In the genomic region with DNA sequence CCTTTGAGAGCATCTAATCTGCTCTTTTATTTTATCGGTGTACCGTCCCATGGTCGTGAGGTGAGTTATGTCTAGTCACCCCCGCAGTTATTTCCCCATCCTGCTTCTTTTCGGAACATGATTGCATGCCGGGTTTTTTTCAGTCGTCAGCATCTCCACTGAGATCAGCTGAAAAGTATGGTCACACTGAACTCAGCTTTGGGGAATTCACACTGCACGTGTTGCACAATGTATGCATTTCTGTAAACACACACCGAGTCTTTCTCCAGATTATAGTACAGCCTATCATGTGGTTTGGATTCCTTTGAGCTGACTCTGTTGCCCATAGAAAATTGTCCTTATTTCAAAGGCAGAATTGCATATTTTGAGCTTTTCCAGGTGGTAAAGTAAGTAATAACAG, we compare ENCODE assay signal across 11 cellular contexts. TPM values are rescaled to one million over a fixed set of nuclear protein-coding genes. Genes with fewer than 3 reads are reported as not detected.
DNase-seq lines count a peak whose midpoint lies in the region; ATAC-seq and TF ChIP-seq lines count a peak whose summit lies in the region.
"Had no signal": no experiment of that assay in that cellular context is flagged by ENCODE, and none has a peak within 500 bp of the region (broad histone marks: within the 10 kb centered on the region; RNA-seq: fewer than 3 reads in every experiment).

No MANE protein-coding gene starts in this region.

- no peak overlapping the region for H3K27ac ChIP-seq in RWPE1
- H3K27ac ChIP-seq: esophagus muscularis mucosa had no signal

- CTCF ChIA-PET in RWPE1 (lab: Yijun Ruan, JAX) = no interaction called here

- H3K27me3 Mint-ChIP-seq in stimulated activated memory B cell treated with anti-CD40 and anti-IgM and Interleukin-4, amounts not matched to agents 10 μg/mL and 1 μg/mL and 100 μg/mL, for 72 hours = no peaks in the 10 kb centered on the region

- no peak overlapping the region for H3K4me3 Mint-ChIP-seq in stimulated activated memory B cell treated with anti-CD40 and anti-IgM and Interleukin-4, amounts not matched to agents 10 μg/mL and 1 μg/mL and 100 μg/mL, for 72 hours

- H3K4me1 Mint-ChIP-seq in stimulated activated memory B cell treated with anti-CD40 and anti-IgM and Interleukin-4, amounts not matched to agents 10 μg/mL and 1 μg/mL and 100 μg/mL, for 72 hours = peaks cover 71% of the 10 kb centered on the region

- no peak for TF ChIP-seq CTCF in RWPE1 (conservative IDR thresholded peaks at IDR 0.05; ENCODE audit: low read depth)
- TF ChIP-seq CTCF in fibroblast of pulmonary artery (IDR thresholded peaks at IDR 0.05; ENCODE audit: low read length, missing control alignments) = no peak
- TF ChIP-seq CTCF in BE2C (IDR thresholded peaks at IDR 0.05; ENCODE audit: low read depth, low read length) = no peak

- H3K4me3 ChIP-seq in fibroblast of pulmonary artery (replicated peaks; ENCODE audit: low read depth, low read length) (no peak overlapping the region), BE2C (ENCODE audit: low read depth, low read length) (no peak overlapping the region)
- H3K4me3 ChIP-seq: esophagus muscularis mucosa, HAP-1 had no signal

- H3K27me3 ChIP-seq in BE2C = peaks cover 12% of the 10 kb centered on the region; the same call in 1 of the 2 replicates
- H3K27me3 ChIP-seq: esophagus muscularis mucosa had no signal

- POLR2A ChIA-PET in RWPE1 (lab: Yijun Ruan, JAX; ENCODE audit: low non-redundant PET) = no interaction called here

- no peaks in the 10 kb centered on the region for H3K9me3 ChIP-seq in BE2C
- H3K9me3 ChIP-seq: HAP-1 had no signal

- no peak overlapping the region for H3K27ac Mint-ChIP-seq in stimulated activated memory B cell treated with anti-CD40 and anti-IgM and Interleukin-4, amounts not matched to agents 10 μg/mL and 1 μg/mL and 100 μg/mL, for 72 hours

- peaks cover 5% of the 10 kb centered on the region for H3K9me3 Mint-ChIP-seq in stimulated activated memory B cell treated with anti-CD40 and anti-IgM and Interleukin-4, amounts not matched to agents 10 μg/mL and 1 μg/mL and 100 μg/mL, for 72 hours

- H3K36me3 ChIP-seq in BE2C = no peaks in the 10 kb centered on the region
- H3K36me3 ChIP-seq: esophagus muscularis mucosa, HAP-1 had no signal

- ATAC-seq in stimulated activated memory B cell treated with anti-CD40 and anti-IgM and Interleukin-4, amounts not matched to agents 10 μg/mL and 1 μg/mL and 100 μg/mL, for 72 hours = peak; percentile 22
- no peak for ATAC-seq in HG03159 (IDR thresholded peaks at IDR 0.05; ENCODE audit: unreplicated experiment)

- DNase-seq in H4 (ENCODE audit: low spot score) (peak; percentile 90), RWPE1 (ENCODE audit: low spot score) (peak; percentile 44), fibroblast of pulmonary artery (ENCODE audit: low read depth) (peak; percentile 99), NCI-H1694 treated with DMSO at 0.1 percent for 48 hours (lab: John Stamatoyannopoulos, UW) (no peak), BE2C (no peak)
- no peak for DNase-seq in stimulated activated naive CD4-positive, alpha-beta T cell treated with Interleukin-2 at 50 U/mL for 16 hours (lab: John Stamatoyannopoulos, UW)
- DNase-seq: KBM-7 had no signal

- peaks cover 33% of the 10 kb centered on the region for H3K36me3 Mint-ChIP-seq in stimulated activated memory B cell treated with anti-CD40 and anti-IgM and Interleukin-4, amounts not matched to agents 10 μg/mL and 1 μg/mL and 100 μg/mL, for 72 hours

- H3K4me1 ChIP-seq in BE2C = no peaks in the 10 kb centered on the region
- H3K4me1 ChIP-seq: esophagus muscularis mucosa had no signal

RNA-seq across cellular contexts. Expression of gene PLXNC1, which starts 24.6 kb away (rescaled TPM):
- total RNA-seq in H4 (2014; rRNA removed; shearing (Covaris generic)) = 1.6 and 1.9 TPM in 2 replicates
- polyA plus RNA-seq in BE2C (2012; ENCODE audit: insufficient read depth, insufficient read length, low read depth) = 0.39 TPM

Comparison
In these comparisons a context has a peak if more than half of its experiments do, and no peak if none do; other contexts are left out.
1. DNase-seq: peak in H4 (single experiment), RWPE1 (single experiment) and fibroblast of pulmonary artery (single experiment); none in stimulated activated naive CD4-positive, alpha-beta T cell treated with Interleukin-2 at 50 U/mL for 16 hours (single experiment), NCI-H1694 treated with DMSO at 0.1 percent for 48 hours (single experiment) and BE2C (single experiment).